In the genomic region with DNA sequence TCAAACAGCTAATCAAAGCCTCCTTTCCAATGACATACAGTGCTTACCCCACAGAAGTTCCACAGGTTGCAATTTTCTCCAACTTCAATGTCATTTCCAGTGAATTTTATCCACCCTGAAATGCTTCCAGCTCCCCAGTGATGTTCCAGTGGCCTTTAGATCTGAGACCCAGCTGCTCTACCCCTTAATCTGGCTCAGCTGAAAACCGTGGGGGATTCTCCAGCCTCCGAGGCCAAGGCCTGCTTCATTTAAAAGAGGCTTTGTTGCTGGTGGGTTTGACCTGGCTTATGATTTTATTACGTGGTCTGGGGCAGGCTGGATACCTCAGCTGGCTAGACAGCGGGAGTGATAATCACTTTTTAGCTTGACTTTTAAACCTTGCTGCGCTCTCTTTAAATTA, we compare ENCODE assay signal across 19 cellular contexts. TPM values are rescaled to one million over a fixed set of nuclear protein-coding genes. Genes with fewer than 3 reads are reported as not detected.
DNase-seq lines count a peak whose midpoint lies in the region; ATAC-seq and TF ChIP-seq lines count a peak whose summit lies in the region.
"Had no signal": no experiment of that assay in that cellular context is flagged by ENCODE, and none has a peak within 500 bp of the region (broad histone marks: within the 10 kb centered on the region; RNA-seq: fewer than 3 reads in every experiment).

No MANE protein-coding gene starts in this region.

- no peak overlapping the region for H3K27ac ChIP-seq in right atrium auricular region

- H3K27me3 ChIP-seq in right atrium auricular region (no peaks in the 10 kb centered on the region), HAP-1 (ENCODE audit: low read depth) (no peaks in the 10 kb centered on the region)

- no peaks in the 10 kb centered on the region for H3K36me3 Mint-ChIP-seq in glutamatergic neuron (ENCODE audit: unreplicated experiment)
- no peaks in the 10 kb centered on the region for H3K36me3 Mint-ChIP-seq in activated T-helper 2 cell treated with anti-CD3 and anti-CD28 coated beads, Interferon-gamma antibody, Interleukin-2, Interleukin-4, amounts not matched to agents 10 μg/mL and 5 μg/mL and 100 μg/mL, durations not matched to agents 14 hours and 24 hours and 36 hours (ENCODE audit: low read depth)
- H3K36me3 Mint-ChIP-seq: CD4-positive, CD25-positive, alpha-beta regulatory T cell; CD8-positive, alpha-beta memory T cell had no signal

- no peaks in the 10 kb centered on the region for H3K27me3 Mint-ChIP-seq in glutamatergic neuron (ENCODE audit: unreplicated experiment)
- no peaks in the 10 kb centered on the region for H3K27me3 Mint-ChIP-seq in activated T-helper 2 cell treated with anti-CD3 and anti-CD28 coated beads, Interferon-gamma antibody, Interleukin-2, Interleukin-4, amounts not matched to agents 10 μg/mL and 5 μg/mL and 100 μg/mL, durations not matched to agents 14 hours and 24 hours and 36 hours (ENCODE audit: low read depth)
- H3K27me3 Mint-ChIP-seq: CD4-positive, CD25-positive, alpha-beta regulatory T cell had no signal

- ATAC-seq in Right ventricle myocardium superior (ENCODE audit: poor library complexity), result peak; percentile 76
- ATAC-seq in left ventricle myocardium superior, result peak; percentile 90

- H3K9me3 Mint-ChIP-seq in glutamatergic neuron (ENCODE audit: unreplicated experiment), result peaks cover 2% of the 10 kb centered on the region
- H3K9me3 Mint-ChIP-seq in activated T-helper 2 cell treated with anti-CD3 and anti-CD28 coated beads, Interferon-gamma antibody, Interleukin-2, Interleukin-4, amounts not matched to agents 10 μg/mL and 5 μg/mL and 100 μg/mL, durations not matched to agents 14 hours and 24 hours and 36 hours, result peaks cover 5% of the 10 kb centered on the region

- peaks cover 4% of the 10 kb centered on the region for H3K4me1 Mint-ChIP-seq in glutamatergic neuron (ENCODE audit: low read depth, unreplicated experiment)
- no peaks in the 10 kb centered on the region for H3K4me1 Mint-ChIP-seq in activated T-helper 2 cell treated with anti-CD3 and anti-CD28 coated beads, Interferon-gamma antibody, Interleukin-2, Interleukin-4, amounts not matched to agents 10 μg/mL and 5 μg/mL and 100 μg/mL, durations not matched to agents 14 hours and 24 hours and 36 hours (ENCODE audit: low read depth)
- H3K4me1 Mint-ChIP-seq: B cell; CD4-positive, CD25-positive, alpha-beta regulatory T cell; CD8-positive, alpha-beta memory T cell had no signal

- in situ Hi-C loops in HAP-1 (cut with MboI; ENCODE audit: low sequenced_read_pairs), result no loop called here

- no peak overlapping the region for H3K4me3 Mint-ChIP-seq in glutamatergic neuron (ENCODE audit: unreplicated experiment)
- no peak overlapping the region for H3K4me3 Mint-ChIP-seq in activated T-helper 2 cell treated with anti-CD3 and anti-CD28 coated beads, Interferon-gamma antibody, Interleukin-2, Interleukin-4, amounts not matched to agents 10 μg/mL and 5 μg/mL and 100 μg/mL, durations not matched to agents 14 hours and 24 hours and 36 hours (ENCODE audit: low read depth)
- H3K4me3 Mint-ChIP-seq: B cell; CD4-positive, CD25-positive, alpha-beta regulatory T cell; CD8-positive, alpha-beta memory T cell had no signal

- H3K9me3 ChIP-seq in right atrium auricular region (no peaks in the 10 kb centered on the region), HAP-1 (no peaks in the 10 kb centered on the region)

- intact Hi-C loops in Right ventricle myocardium superior (cut with DNase I) (no loop called here), left ventricle myocardium superior (cut with micrococcal nuclease) (no loop called here)
- intact Hi-C loops in activated T-helper 2 cell treated with anti-CD3 and anti-CD28 coated beads, Interferon-gamma antibody, Interleukin-2, Interleukin-4, amounts not matched to agents 10 μg/mL and 5 μg/mL and 100 μg/mL, durations not matched to agents 14 hours and 24 hours and 36 hours (cut with micrococcal nuclease), result no loop called here

- H3K4me3 ChIP-seq in right atrium auricular region, result no peak overlapping the region
- no peak overlapping the region for H3K4me3 ChIP-seq in HAP-1

- H3K27ac Mint-ChIP-seq in glutamatergic neuron (ENCODE audit: unreplicated experiment), result no peak overlapping the region
- no peak overlapping the region for H3K27ac Mint-ChIP-seq in activated T-helper 2 cell treated with anti-CD3 and anti-CD28 coated beads, Interferon-gamma antibody, Interleukin-2, Interleukin-4, amounts not matched to agents 10 μg/mL and 5 μg/mL and 100 μg/mL, durations not matched to agents 14 hours and 24 hours and 36 hours
- H3K27ac Mint-ChIP-seq: B cell; CD8-positive, alpha-beta memory T cell had no signal

- DNase-seq in Right ventricle myocardium superior (no peak), right atrium auricular region (ENCODE audit: low spot score) (no peak), glutamatergic neuron (peak; percentile 24), left ventricle myocardium superior (peak; percentile 44), HAP-1 (ENCODE audit: low spot score in 2 of 2) (no peak), DMS153 (lab: John Stamatoyannopoulos, UW) (no peak)
- no peak for DNase-seq in activated T-helper 2 cell treated with anti-CD3 and anti-CD28 coated beads, Interferon-gamma antibody, Interleukin-2, Interleukin-4, amounts not matched to agents 10 μg/mL and 5 μg/mL and 100 μg/mL, durations not matched to agents 14 hours and 24 hours and 36 hours (ENCODE audit: low spot score)
- DNase-seq: C1 segment of cervical spinal cord; CD4-positive, CD25-positive, alpha-beta regulatory T cell; CD8-positive, alpha-beta memory T cell; COR-L47; DMS79; GDM1; GOT3; H7 had no signal

- no peaks in the 10 kb centered on the region for H3K36me3 ChIP-seq in right atrium auricular region
- no peaks in the 10 kb centered on the region for H3K36me3 ChIP-seq in HAP-1 (replicated peaks)

- TF ChIP-seq CTCF in right atrium auricular region (IDR thresholded peaks at IDR 0.05), result no peak
- no peak for TF ChIP-seq CTCF in glutamatergic neuron (IDR thresholded peaks at IDR 0.05; ENCODE audit: partially characterized antibody, unreplicated experiment)

- H3K4me1 ChIP-seq in right atrium auricular region (no peaks in the 10 kb centered on the region), HAP-1 (no peaks in the 10 kb centered on the region)

RNA-seq across cellular contexts. Expression of a gene that starts 10.9 kb away (rescaled TPM):
- not detected for total RNA-seq in Right ventricle myocardium superior
- not detected for total RNA-seq in right atrium auricular region
- total RNA-seq in glutamatergic neuron (ENCODE audit: unreplicated experiment), result not detected
- total RNA-seq in left ventricle myocardium superior, result not detected
- not detected in 2 replicates for total RNA-seq in activated T-helper 2 cell treated with anti-CD3 and anti-CD28 coated beads, Interferon-gamma antibody, Interleukin-2, Interleukin-4, amounts not matched to agents 10 μg/mL and 5 μg/mL and 100 μg/mL, durations not matched to agents 14 hours and 24 hours and 36 hours
- total RNA-seq: A172; B cell; CD4-positive, CD25-positive, alpha-beta regulatory T cell; CD8-positive, alpha-beta memory T cell; Daoy; H7; HT-29 had no signal

Comparison
In these comparisons a context has a peak if more than half of its experiments do, and no peak if none do; other contexts are left out.
1. DNase-seq: peak in glutamatergic neuron (single experiment) and left ventricle myocardium superior (single experiment); none in Right ventricle myocardium superior (single experiment), right atrium auricular region (single experiment), activated T-helper 2 cell treated with anti-CD3 and anti-CD28 coated beads, Interferon-gamma antibody, Interleukin-2, Interleukin-4, amounts not matched to agents 10 μg/mL and 5 μg/mL and 100 μg/mL, durations not matched to agents 14 hours and 24 hours and 36 hours (single experiment), HAP-1 (0 of 2) and DMS153 (single experiment).